8 cellular contexts compared by ENCODE assay signal in the genomic region with DNA sequence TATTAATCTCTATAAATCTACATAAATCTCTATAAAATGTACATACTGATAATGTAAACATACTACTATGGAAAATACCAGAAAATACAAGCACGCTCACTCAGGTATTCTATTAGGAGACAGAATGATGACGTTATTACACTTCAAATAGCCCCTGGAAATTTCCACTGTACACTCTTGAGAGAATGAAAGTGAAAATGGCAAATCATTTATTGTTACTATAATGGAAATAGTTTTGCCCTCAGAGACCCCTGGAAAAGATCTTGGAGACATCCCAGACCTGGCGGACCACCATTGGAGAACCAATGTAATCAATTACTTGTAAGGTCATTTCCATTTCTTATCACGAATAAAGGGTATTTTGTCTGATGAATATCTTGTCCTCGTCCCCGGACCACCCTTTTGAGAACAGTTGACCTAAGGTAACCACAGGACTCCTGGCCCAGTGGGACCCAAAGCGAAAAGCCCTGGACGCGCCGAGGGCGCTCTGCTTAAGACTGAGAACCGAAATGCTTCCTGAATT. TPM values are rescaled to one million over a fixed set of nuclear protein-coding genes. Genes with fewer than 3 reads are reported as not detected.
DNase-seq lines count a peak whose midpoint lies in the region; ATAC-seq and TF ChIP-seq lines count a peak whose summit lies in the region.

No MANE protein-coding gene starts in this region.

- ATAC-seq in GM19452 (IDR thresholded peaks at IDR 0.05; ENCODE audit: unreplicated experiment) (peak; percentile 48), HG03520 (IDR thresholded peaks at IDR 0.05; ENCODE audit: unreplicated experiment) (peak; percentile 56)
- peak; percentile 30 for ATAC-seq in activated naive CD8-positive, alpha-beta T cell treated with anti-CD3 and anti-CD28 coated beads, Interleukin-2, amount 10 ng/mL, durations not matched to agents 7 days and 5 days (ENCODE audit: low read depth)

- TF ChIP-seq POLR2A in stomach (IDR thresholded peaks at IDR 0.05), result peak in 1 of 4 donors; percentile 34

- peaks cover 0 to 16% (median 7%) of the 10 kb centered on the region in 3 donors for H3K27me3 ChIP-seq in stomach

- 3 to 6% (median 5%) methylated on average over 12 of the region's 12 CpGs for WGBS in stomach, 5 donors

- H3K4me3 ChIP-seq in stomach, result peak overlapping the region; percentile 57 to 76 (median 70)

- H3K36me3 ChIP-seq in stomach, result no peaks in the 10 kb centered on the region

- DNase-seq in DMS53 (lab: John Stamatoyannopoulos, UW) (peak; percentile 74), kidney glomerular epithelial cell (lab: John Stamatoyannopoulos, UW) (peak; percentile 39), stomach (no peak), NCI-H226 (no peak), HK-2 (ENCODE audit: unreplicated experiment) (no peak)
- DNase-seq in activated naive CD8-positive, alpha-beta T cell treated with anti-CD3 and anti-CD28 coated beads, Interleukin-2, amount 10 ng/mL, durations not matched to agents 7 days and 5 days, result no peak

- H3K4me1 Mint-ChIP-seq in activated naive CD8-positive, alpha-beta T cell treated with anti-CD3 and anti-CD28 coated beads, Interleukin-2, amount 10 ng/mL, durations not matched to agents 7 days and 5 days, result peaks cover 5% of the 10 kb centered on the region

- no peaks in the 10 kb centered on the region for H3K36me3 Mint-ChIP-seq in activated naive CD8-positive, alpha-beta T cell treated with anti-CD3 and anti-CD28 coated beads, Interleukin-2, amount 10 ng/mL, durations not matched to agents 7 days and 5 days

- peak overlapping the region; percentile 93 for H3K4me3 Mint-ChIP-seq in activated naive CD8-positive, alpha-beta T cell treated with anti-CD3 and anti-CD28 coated beads, Interleukin-2, amount 10 ng/mL, durations not matched to agents 7 days and 5 days

- POLR2A ChIA-PET in activated naive CD8-positive, alpha-beta T cell treated with anti-CD3 and anti-CD28 coated beads, Interleukin-2, amount 10 ng/mL, durations not matched to agents 7 days and 5 days (lab: Charles Lee), result no interaction called here

- no peaks in the 10 kb centered on the region for H3K9me3 ChIP-seq in stomach

- intact Hi-C loops in stomach (cut with DNase I; ENCODE audit: low total_unique reads), result no loop called here

- peaks cover 0 to 25% (median 18%) of the 10 kb centered on the region in 4 donors for H3K4me1 ChIP-seq in stomach

- H3K9me3 Mint-ChIP-seq in activated naive CD8-positive, alpha-beta T cell treated with anti-CD3 and anti-CD28 coated beads, Interleukin-2, amount 10 ng/mL, durations not matched to agents 7 days and 5 days, result no peaks in the 10 kb centered on the region

- H3K27me3 Mint-ChIP-seq in activated naive CD8-positive, alpha-beta T cell treated with anti-CD3 and anti-CD28 coated beads, Interleukin-2, amount 10 ng/mL, durations not matched to agents 7 days and 5 days, result peaks cover 25% of the 10 kb centered on the region

- peak overlapping the region; percentile 80 to 87 (median 81) for H3K27ac ChIP-seq in stomach

- TF ChIP-seq CTCF in stomach (IDR thresholded peaks at IDR 0.05), result no peak

- peak overlapping the region; percentile 76 for H3K27ac Mint-ChIP-seq in activated naive CD8-positive, alpha-beta T cell treated with anti-CD3 and anti-CD28 coated beads, Interleukin-2, amount 10 ng/mL, durations not matched to agents 7 days and 5 days

- TF ChIP-seq EP300 in stomach (IDR thresholded peaks at IDR 0.05), result no peak

RNA-seq across cellular contexts. Expression of a gene that starts 0.5 kb away (rescaled TPM):
- under 1 TPM; 0.26 to 0.33 TPM for total RNA-seq in activated naive CD8-positive, alpha-beta T cell treated with anti-CD3 and anti-CD28 coated beads, Interleukin-2, amount 10 ng/mL, durations not matched to agents 7 days and 5 days
- total RNA-seq in stomach, result 1 to 10 TPM in 4 of 5 donors, under 1 TPM in 1; under 0.01 to 8.4 (median 4.9) TPM
- polyA plus RNA-seq in stomach, result 1 to 10 TPM; 1.9 to 9.0 (median 3.7) TPM

RNA-seq across cellular contexts. Expression of a gene that starts 34.8 kb away (rescaled TPM):
- under 1 TPM in 1 of 2 experiments, not detected in 1; 0.14 TPM for total RNA-seq in activated naive CD8-positive, alpha-beta T cell treated with anti-CD3 and anti-CD28 coated beads, Interleukin-2, amount 10 ng/mL, durations not matched to agents 7 days and 5 days
- under 1 TPM in 1 of 5 donors, not detected in 4; 0.37 TPM for total RNA-seq in stomach
- polyA plus RNA-seq in stomach, result not detected

Comparison
In these comparisons a context has a peak if more than half of its experiments do, and no peak if none do; other contexts are left out.
1. DNase-seq: peak in DMS53 (single experiment) and kidney glomerular epithelial cell (single experiment); none in activated naive CD8-positive, alpha-beta T cell treated with anti-CD3 and anti-CD28 coated beads, Interleukin-2, amount 10 ng/mL, durations not matched to agents 7 days and 5 days (single experiment), stomach (single experiment), NCI-H226 (single experiment) and HK-2 (single experiment).
2. Peak in every context shown above with its lines, with median percentiles within 50 percentile points of each other: ATAC-seq.